14 cellular contexts compared by ENCODE assay signal in genomic region chr7:135706038-135706742, GRCh38. TPM values are rescaled to one million over a fixed set of nuclear protein-coding genes. Genes with fewer than 3 reads are reported as not detected.
"Had no signal": no experiment of that assay in that cellular context is flagged by ENCODE, and none has a peak within 500 bp of the region (broad histone marks: within the 10 kb centered on the region; RNA-seq: fewer than 3 reads in every experiment).

No MANE protein-coding gene starts in this region.

- ATAC-seq: activated CD4-positive, CD25-positive, alpha-beta regulatory T cell treated with anti-CD3 and anti-CD28 coated beads, Interleukin-2, amount 50 U/mL, for 24 hours; activated T-cell treated with anti-CD3 and anti-CD28 coated beads, Interleukin-2, amount 50 U/mL, for 4 hours had no signal

- H2AFZ ChIP-seq: hepatocyte had no signal

- H3K27ac ChIP-seq: testis had no signal

- H3K4me1 ChIP-seq: testis had no signal

- H3K9me3 ChIP-seq: testis had no signal

- H3K4me3 ChIP-seq: hepatocyte, lung, testis had no signal

- H3K27me3 ChIP-seq: hepatocyte, testis had no signal

- H3K79me2 ChIP-seq: hepatocyte had no signal

- DNase-seq: activated CD4-positive, alpha-beta memory T cell treated with anti-CD3 and anti-CD28 coated beads for 36 hours; activated gamma-delta T cell treated with Interleukin-2 at 50 U/mL for 16 hours; activated naive CD8-positive, alpha-beta T cell treated with anti-CD3 and anti-CD28 coated beads for 36 hours; activated T-cell treated with anti-CD3 and anti-CD28 coated beads, Interleukin-2, amount 50 U/mL, for 4 hours; nephron progenitor cell; stimulated activated CD4-positive, alpha-beta T cell treated with anti-CD3 and anti-CD28 coated beads, Interleukin-4, amount 100 ng/mL, for 1 hour; stimulated activated CD8-positive, alpha-beta memory T cell treated with anti-CD3 and anti-CD28 coated beads, Interleukin-4, amount 100 ng/mL, for 48 hours; testis had no signal

- H3K4me2 ChIP-seq: hepatocyte had no signal

RNA-seq across cellular contexts. Expression of gene SLC13A4, which starts 21.8 kb away (rescaled TPM):
- total RNA-seq: activated CD4-positive, alpha-beta memory T cell treated with anti-CD3 and anti-CD28 coated beads for 36 hours; activated naive CD8-positive, alpha-beta T cell treated with anti-CD3 and anti-CD28 coated beads for 36 hours; activated T-cell treated with anti-CD3 and anti-CD28 coated beads, Interleukin-2, amount 50 U/mL, for 4 hours; pulmonary artery endothelial cell; urinary bladder had no signal

RNA-seq across cellular contexts. Expression of gene FAM180A, which starts 42.4 kb away (rescaled TPM):
- total RNA-seq: activated CD4-positive, alpha-beta memory T cell treated with anti-CD3 and anti-CD28 coated beads for 36 hours; activated naive CD8-positive, alpha-beta T cell treated with anti-CD3 and anti-CD28 coated beads for 36 hours; activated T-cell treated with anti-CD3 and anti-CD28 coated beads, Interleukin-2, amount 50 U/mL, for 4 hours; hepatocyte; kidney epithelial cell; pulmonary artery endothelial cell had no signal
- polyA plus RNA-seq: hepatocyte had no signal
